ENCODE assay signal across 1 cellular context in the genomic region with DNA sequence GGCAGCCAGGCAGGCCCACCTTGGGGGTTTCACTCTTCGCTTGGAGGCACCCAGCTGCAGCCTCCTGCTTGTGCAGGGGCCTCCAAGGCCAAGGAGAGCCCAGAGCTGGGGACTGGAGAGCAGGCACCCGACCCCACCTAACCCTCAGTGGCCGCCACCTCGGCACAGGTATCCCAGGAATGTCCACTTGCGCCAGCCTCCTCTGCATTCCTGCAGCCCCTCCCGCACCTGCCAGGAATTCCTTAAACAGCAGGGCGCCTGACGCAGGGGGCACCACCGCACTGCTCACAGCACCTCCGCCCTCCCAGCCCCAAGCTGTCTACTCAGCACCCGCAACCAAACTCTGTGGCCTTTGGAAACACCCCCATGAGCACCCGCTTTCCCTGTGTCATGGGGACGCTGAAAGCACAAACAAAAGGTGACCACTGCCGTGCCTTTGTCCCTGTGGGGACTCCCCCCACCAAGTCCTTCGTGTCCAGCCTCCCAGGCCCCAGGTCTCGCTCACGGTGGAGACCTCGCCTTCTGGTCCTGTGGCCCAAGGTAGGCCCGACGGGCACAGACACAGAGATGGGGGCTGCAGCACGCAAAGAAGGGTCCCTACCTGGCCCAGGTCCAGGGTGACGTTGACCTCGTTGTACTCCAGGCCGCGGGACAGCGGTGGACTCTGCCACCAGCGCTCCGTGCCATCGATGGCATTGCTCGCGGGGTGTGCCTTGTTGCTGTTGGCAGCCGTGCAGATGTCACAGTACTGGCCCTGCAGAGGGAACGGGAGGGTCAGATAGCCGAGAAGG.
A peak's percentile ranks its signal among the peaks of the same experiment; 100 is the strongest.
TF ChIP-seq lines count a peak whose summit lies in the region.

No MANE protein-coding gene starts in this region.

TF ChIP-seq in WTC11, 78 proteins besides CTCF, POLR2A, EP300 and RAD21:
- TF ChIP-seq NFATC4 (CRISPR knock-in tag; IDR thresholded peaks at IDR 0.05) (no peak), MAX (CRISPR knock-in tag; IDR thresholded peaks at IDR 0.05) (0 out of 2 replicates have a peak, but pooled peaks have one; percentile 23), USF1 (CRISPR knock-in tag; IDR thresholded peaks at IDR 0.05) (0 out of 2 replicates have a peak, but pooled peaks have one; percentile 41), JAZF1 (CRISPR knock-in tag; IDR thresholded peaks at IDR 0.05) (no peak), ZNF281 (CRISPR knock-in tag; IDR thresholded peaks at IDR 0.05) (peak; percentile 72; the same call in 1 of the 2 replicates), SMAD3 (CRISPR knock-in tag; IDR thresholded peaks at IDR 0.05; ENCODE audit: borderline replicate concordance) (0 out of 2 replicates have a peak, but pooled peaks have one; percentile 38), FOXP1 (CRISPR knock-in tag; IDR thresholded peaks at IDR 0.05; ENCODE audit: borderline replicate concordance) (no peak), TEAD4 (CRISPR knock-in tag; IDR thresholded peaks at IDR 0.05) (peak; percentile 99), SP1 (CRISPR knock-in tag; conservative IDR thresholded peaks at IDR 0.05) (peak; percentile 67; the same call in 1 of the 2 replicates), FOXK1 (CRISPR knock-in tag; IDR thresholded peaks at IDR 0.05) (peak; percentile 36; the same call in 1 of the 2 replicates), TEAD1 (CRISPR knock-in tag; IDR thresholded peaks at IDR 0.05) (peak; percentile 100), ZNF423 (CRISPR knock-in tag; IDR thresholded peaks at IDR 0.05) (peak; percentile 83), ZBTB43 (CRISPR knock-in tag; IDR thresholded peaks at IDR 0.05) (0 out of 2 replicates have a peak, but pooled peaks have one; percentile 31), ZNF671 (CRISPR knock-in tag; IDR thresholded peaks at IDR 0.05) (0 out of 2 replicates have a peak, but pooled peaks have one; percentile 57)
- TF ChIP-seq, protein P1, sequence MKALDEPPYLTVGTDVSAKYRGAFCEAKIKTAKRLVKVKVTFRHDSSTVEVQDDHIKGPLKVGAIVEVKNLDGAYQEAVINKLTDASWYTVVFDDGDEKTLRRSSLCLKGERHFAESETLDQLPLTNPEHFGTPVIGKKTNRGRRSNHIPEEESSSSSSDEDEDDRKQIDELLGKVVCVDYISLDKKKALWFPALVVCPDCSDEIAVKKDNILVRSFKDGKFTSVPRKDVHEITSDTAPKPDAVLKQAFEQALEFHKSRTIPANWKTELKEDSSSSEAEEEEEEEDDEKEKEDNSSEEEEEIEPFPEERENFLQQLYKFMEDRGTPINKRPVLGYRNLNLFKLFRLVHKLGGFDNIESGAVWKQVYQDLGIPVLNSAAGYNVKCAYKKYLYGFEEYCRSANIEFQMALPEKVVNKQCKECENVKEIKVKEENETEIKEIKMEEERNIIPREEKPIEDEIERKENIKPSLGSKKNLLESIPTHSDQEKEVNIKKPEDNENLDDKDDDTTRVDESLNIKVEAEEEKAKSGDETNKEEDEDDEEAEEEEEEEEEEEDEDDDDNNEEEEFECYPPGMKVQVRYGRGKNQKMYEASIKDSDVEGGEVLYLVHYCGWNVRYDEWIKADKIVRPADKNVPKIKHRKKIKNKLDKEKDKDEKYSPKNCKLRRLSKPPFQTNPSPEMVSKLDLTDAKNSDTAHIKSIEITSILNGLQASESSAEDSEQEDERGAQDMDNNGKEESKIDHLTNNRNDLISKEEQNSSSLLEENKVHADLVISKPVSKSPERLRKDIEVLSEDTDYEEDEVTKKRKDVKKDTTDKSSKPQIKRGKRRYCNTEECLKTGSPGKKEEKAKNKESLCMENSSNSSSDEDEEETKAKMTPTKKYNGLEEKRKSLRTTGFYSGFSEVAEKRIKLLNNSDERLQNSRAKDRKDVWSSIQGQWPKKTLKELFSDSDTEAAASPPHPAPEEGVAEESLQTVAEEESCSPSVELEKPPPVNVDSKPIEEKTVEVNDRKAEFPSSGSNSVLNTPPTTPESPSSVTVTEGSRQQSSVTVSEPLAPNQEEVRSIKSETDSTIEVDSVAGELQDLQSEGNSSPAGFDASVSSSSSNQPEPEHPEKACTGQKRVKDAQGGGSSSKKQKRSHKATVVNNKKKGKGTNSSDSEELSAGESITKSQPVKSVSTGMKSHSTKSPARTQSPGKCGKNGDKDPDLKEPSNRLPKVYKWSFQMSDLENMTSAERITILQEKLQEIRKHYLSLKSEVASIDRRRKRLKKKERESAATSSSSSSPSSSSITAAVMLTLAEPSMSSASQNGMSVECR (CRISPR knock-in tag; IDR thresholded peaks at IDR 0.05; ENCODE audit: borderline replicate concordance), result no peak
- TF ChIP-seq, protein P2, sequence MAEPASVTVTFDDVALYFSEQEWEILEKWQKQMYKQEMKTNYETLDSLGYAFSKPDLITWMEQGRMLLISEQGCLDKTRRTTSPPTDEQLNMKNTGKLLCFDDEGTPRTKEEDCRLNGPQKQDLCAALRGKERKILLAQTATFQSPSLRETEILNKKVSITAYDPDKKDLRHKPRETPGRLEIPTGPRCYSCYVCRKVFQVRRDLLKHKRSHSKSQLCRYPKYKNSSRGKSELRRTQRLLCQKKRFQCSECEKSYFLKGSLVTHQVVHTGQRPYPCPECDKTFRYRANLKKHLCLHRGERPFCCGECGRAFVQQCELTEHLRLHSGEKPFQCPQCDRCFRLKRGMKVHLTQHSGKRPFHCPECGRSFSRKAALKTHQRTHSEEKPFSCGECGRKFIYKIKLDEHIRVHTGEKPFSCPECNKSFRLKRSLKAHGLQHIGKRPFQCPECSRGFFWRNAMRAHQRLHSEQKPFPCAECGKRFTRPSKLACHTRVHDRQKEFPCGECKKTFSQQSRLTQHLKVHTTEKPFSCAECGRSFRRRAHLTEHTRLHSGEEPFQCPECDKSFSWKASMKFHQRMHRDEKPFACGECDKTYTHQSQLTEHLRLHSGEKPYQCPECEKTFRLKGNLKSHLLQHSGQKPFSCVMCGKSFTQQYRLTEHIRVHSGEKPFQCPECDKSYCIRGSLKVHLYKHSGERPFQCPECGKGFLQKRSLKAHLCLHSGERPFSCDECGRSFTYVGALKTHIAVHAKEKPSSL (CRISPR knock-in tag; conservative IDR thresholded peaks at IDR 0.05), result no peak
